ENCODE assay signal across 1 cellular context in genomic region chr18:9857479-9857998, GRCh38.
A peak's percentile ranks its signal among the peaks of the same experiment; 100 is the strongest.
TF ChIP-seq lines count a peak whose summit lies in the region.

No MANE protein-coding gene starts in this region.

TF ChIP-seq in K562, 482 proteins besides CTCF, POLR2A, EP300 and RAD21:
- peak; percentile 69; the same call in 1 of the 2 replicates for TF ChIP-seq MTA1 (IDR thresholded peaks at IDR 0.05; ENCODE audit: borderline replicate concordance)
- TF ChIP-seq RBM25 (IDR thresholded peaks at IDR 0.05; ENCODE audit: low read depth, low read length, severe bottlenecking), result peak; percentile 43
- 0 out of 4 replicates have a peak, but pooled peaks of 1 of the 2 experiments have one; percentile 67 for TF ChIP-seq MCM7 (IDR thresholded peaks at IDR 0.05)
- 0 out of 2 replicates have a peak, but pooled peaks have one; percentile 54 for TF ChIP-seq GATA2 (CRISPR knock-in tag; IDR thresholded peaks at IDR 0.05)
- peak; percentile 100 for TF ChIP-seq DACH1 (IDR thresholded peaks at IDR 0.05; ENCODE audit: partially characterized antibody)
- peak; percentile 74 for TF ChIP-seq BCOR (IDR thresholded peaks at IDR 0.05)
- TF ChIP-seq GATAD2B (IDR thresholded peaks at IDR 0.05; ENCODE audit: borderline replicate concordance), result peak; percentile 96
- 0 out of 2 replicates have a peak, but pooled peaks have one; percentile 44 for TF ChIP-seq ZFPM2 (CRISPR knock-in tag; IDR thresholded peaks at IDR 0.05)
- 0 out of 4 replicates have a peak, but pooled peaks of 1 of the 2 experiments have one; percentile 9 for TF ChIP-seq KDM1A (IDR thresholded peaks at IDR 0.05)
- TF ChIP-seq ZBTB2 (IDR thresholded peaks at IDR 0.05), result peak; percentile 88
- peak; percentile 94 for TF ChIP-seq ZNF121 (CRISPR knock-in tag; conservative IDR thresholded peaks at IDR 0.05)
